ENCODE assay signal across 16 cellular contexts in the genomic region with DNA sequence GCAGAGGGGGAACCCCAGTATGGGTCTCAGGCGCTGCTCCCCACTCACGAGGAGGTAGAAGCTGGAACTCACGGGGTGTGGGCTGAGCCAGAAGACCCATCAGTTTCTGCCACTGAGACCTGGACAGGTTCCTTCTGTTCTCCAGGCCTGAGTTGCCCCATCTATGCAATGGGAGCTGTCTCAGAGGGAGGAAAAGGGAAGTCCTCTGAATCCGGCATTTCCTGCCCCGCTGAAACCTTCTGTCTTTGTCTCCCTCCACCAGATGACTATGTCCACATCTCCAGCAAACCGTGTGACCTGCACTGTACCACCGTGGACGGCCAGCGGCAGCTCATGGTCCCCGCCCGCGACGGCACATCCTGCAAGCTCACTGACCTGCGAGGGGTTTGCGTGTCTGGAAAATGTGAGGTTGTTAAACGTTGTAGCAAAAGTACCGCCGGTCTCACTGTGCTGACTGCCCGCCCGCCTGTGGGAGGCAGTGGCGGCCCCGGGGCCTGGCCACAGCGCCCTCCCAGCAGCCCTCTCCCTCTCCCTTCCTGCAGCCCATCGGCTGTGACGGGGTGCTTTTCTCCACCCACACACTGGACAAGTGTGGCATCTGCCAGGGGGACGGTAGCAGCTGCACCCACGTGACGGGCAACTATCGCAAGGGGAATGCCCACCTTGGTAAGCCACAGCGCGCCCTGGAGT. TPM values are rescaled to one million over a fixed set of nuclear protein-coding genes. Genes with fewer than 3 reads are reported as not detected.
DNase-seq lines count a peak whose midpoint lies in the region; ATAC-seq and TF ChIP-seq lines count a peak whose summit lies in the region.
"Had no signal": no experiment of that assay in that cellular context is flagged by ENCODE, and none has a peak within 500 bp of the region (broad histone marks: within the 10 kb centered on the region; RNA-seq: fewer than 3 reads in every experiment).

No MANE protein-coding gene starts in this region.

- intact Hi-C loops in lower lobe of right lung (cut with DNase I), result no loop called here
- intact Hi-C loops in colonic mucosa (cut with DNase I), result no loop called here

- H3K27me3 ChIP-seq in lower lobe of right lung (ENCODE audit: low read depth) (no peaks in the 10 kb centered on the region), colonic mucosa (no peaks in the 10 kb centered on the region)
- H3K27me3 ChIP-seq: body of pancreas had no signal

- H3K4me3 ChIP-seq in lower lobe of right lung (no peak overlapping the region), colonic mucosa (no peak overlapping the region)
- H3K4me3 ChIP-seq: body of pancreas had no signal

- no peak overlapping the region for H3K9ac ChIP-seq in colonic mucosa (ENCODE audit: low read depth in 2 of 2, low read length in 2 of 2)

- H3K36me3 ChIP-seq in lower lobe of right lung, result no peaks in the 10 kb centered on the region
- H3K36me3 ChIP-seq in colonic mucosa, result no peaks in the 10 kb centered on the region

- peak; percentile 70 for ATAC-seq in GM18868 (IDR thresholded peaks at IDR 0.05; ENCODE audit: unreplicated experiment)
- ATAC-seq in lower lobe of right lung, result peak in 1 of 2 donors; percentile 7
- ATAC-seq in HG03095 (IDR thresholded peaks at IDR 0.05; ENCODE audit: unreplicated experiment), result no peak
- ATAC-seq in GM21717 (IDR thresholded peaks at IDR 0.05; ENCODE audit: unreplicated experiment), result no peak
- ATAC-seq: activated CD8-positive, alpha-beta T cell treated with anti-CD3 and anti-CD28 coated beads for 36 hours had no signal

- DNase-seq in CD1c-positive myeloid dendritic cell (ENCODE audit: extremely low spot score) (peak; percentile 59), SKM-1 treated with dmso at 0.1 percent for 144 hours (lab: John Stamatoyannopoulos, UW; ENCODE audit: unreplicated experiment) (peak; percentile 70), lower lobe of right lung (no peak), colonic mucosa (no peak), NCI-H146 treated with DMSO at 0.1 percent for 48 hours (lab: John Stamatoyannopoulos, UW; ENCODE audit: unreplicated experiment) (no peak)
- DNase-seq: activated CD8-positive, alpha-beta T cell treated with anti-CD3 and anti-CD28 coated beads for 36 hours; activated gamma-delta T cell; body of pancreas; DMS79 treated with DMSO at 0.1 percent for 48 hours; NCI-H1436; NCI-H510A; RPMI8226 had no signal

- no peak for TF ChIP-seq CTCF in lower lobe of right lung (IDR thresholded peaks at IDR 0.05)
- TF ChIP-seq CTCF in colonic mucosa (IDR thresholded peaks at IDR 0.05), result no peak

- H3K27ac ChIP-seq in lower lobe of right lung (peak overlapping the region; percentile 74), colonic mucosa (no peak overlapping the region)

- H3K4me1 ChIP-seq in lower lobe of right lung (peaks cover 55% of the 10 kb centered on the region), colonic mucosa (no peaks in the 10 kb centered on the region)

- no peaks in the 10 kb centered on the region for H3K9me3 ChIP-seq in lower lobe of right lung
- H3K9me3 ChIP-seq in colonic mucosa, result no peaks in the 10 kb centered on the region
- H3K9me3 ChIP-seq: body of pancreas had no signal

RNA-seq across cellular contexts. Expression of gene ADAMTSL2, which starts 6.0 kb away (rescaled TPM):
- total RNA-seq in lower lobe of right lung (10.1 TPM), colonic mucosa (under 1 TPM; 0.24 to 0.74 TPM)

RNA-seq across cellular contexts. Expression of gene MYMK, which starts 15.7 kb away (rescaled TPM):
- not detected for total RNA-seq in lower lobe of right lung
- total RNA-seq in colonic mucosa, result not detected
- total RNA-seq: activated CD8-positive, alpha-beta T cell treated with anti-CD3 and anti-CD28 coated beads for 36 hours; body of pancreas; renal cortical epithelial cell had no signal

Comparison
In these comparisons a context has a peak if more than half of its experiments do, and no peak if none do; other contexts are left out.
1. DNase-seq: peak in CD1c-positive myeloid dendritic cell (single experiment) and SKM-1 treated with dmso at 0.1 percent for 144 hours (single experiment); none in lower lobe of right lung (single experiment), colonic mucosa (single experiment) and NCI-H146 treated with DMSO at 0.1 percent for 48 hours (single experiment).